In the genomic region with DNA sequence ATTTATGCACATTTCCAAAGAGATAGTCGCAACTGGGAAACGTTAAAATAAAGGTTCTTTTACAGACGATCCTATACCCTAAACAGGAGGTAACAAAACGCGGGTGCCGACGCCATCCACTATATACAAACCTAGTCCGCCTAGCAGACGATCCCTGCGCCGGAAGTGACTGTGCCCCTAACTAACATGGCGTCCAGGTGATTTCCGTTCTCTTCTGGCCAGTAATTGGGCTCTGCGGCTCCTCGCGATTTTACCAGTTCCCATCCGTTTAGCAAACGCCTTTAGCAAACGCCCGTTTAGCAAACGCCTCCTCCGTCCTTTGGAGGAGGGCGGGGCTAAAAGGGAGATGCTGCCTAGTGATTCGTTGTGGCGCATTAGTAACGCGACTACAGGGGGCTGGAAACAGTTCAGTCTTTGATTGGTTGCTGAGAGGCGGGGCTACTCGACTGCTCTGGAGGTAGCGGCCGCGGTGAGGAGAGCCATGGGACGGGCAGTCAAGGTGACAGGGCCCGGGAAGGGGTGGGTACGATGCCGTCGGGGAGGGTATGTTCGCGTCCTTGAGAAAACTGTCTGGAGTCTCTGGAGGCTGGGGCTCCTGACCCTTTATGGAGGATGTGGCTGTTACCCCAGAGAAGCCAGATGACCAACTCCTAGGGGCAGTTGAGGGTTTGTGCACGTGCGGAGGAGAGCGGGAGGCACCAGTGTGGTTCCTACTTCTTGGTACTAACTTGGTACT, we compare ENCODE assay signal across 1 cellular context.
TF ChIP-seq lines count a peak whose summit lies in the region.

TSS of gene LYRM7 (plus strand) at position 405 of the 736 bp plus-strand sequence. CDS start at position 482, 77 bp downstream.

TF ChIP-seq in GM12878, 131 proteins besides CTCF, POLR2A, EP300 and RAD21 (continued from another document and continues in another):
- TF ChIP-seq CUX1 (IDR thresholded peaks at IDR 0.05; ENCODE audit: insufficient replicate concordance, low read depth, low read length): no peak
- no peak for TF ChIP-seq ZNF274 (IDR thresholded peaks at IDR 0.05; ENCODE audit: insufficient read depth, insufficient read length)
- no peak for TF ChIP-seq ATF2 (IDR thresholded peaks at IDR 0.05; ENCODE audit: low read length)
- TF ChIP-seq CBX3 (IDR thresholded peaks at IDR 0.05; ENCODE audit: borderline replicate concordance, low read depth): no peak
- no peak for TF ChIP-seq FOS (IDR thresholded peaks at IDR 0.05; ENCODE audit: borderline replicate concordance, extremely low read depth, insufficient read length)
- peak; percentile 40; the same call in 2 of the 3 replicates for TF ChIP-seq POU2F2 (IDR thresholded peaks at IDR 0.05; ENCODE audit: borderline replicate concordance, low read depth, low read length)
- TF ChIP-seq ZNF207 (IDR thresholded peaks at IDR 0.05; ENCODE audit: borderline replicate concordance): no peak
- TF ChIP-seq ZNF384 (IDR thresholded peaks at IDR 0.05; ENCODE audit: borderline replicate concordance, low read depth, low read length): no peak
- peak; percentile 87 for TF ChIP-seq CBFB (IDR thresholded peaks at IDR 0.05; ENCODE audit: low read depth)
- peak; percentile 80 for TF ChIP-seq PKNOX1 (IDR thresholded peaks at IDR 0.05)
- peak; percentile 71; the same call in 1 of the 2 replicates for TF ChIP-seq SMAD5 (IDR thresholded peaks at IDR 0.05; ENCODE audit: low read depth)
- peak; percentile 62 for TF ChIP-seq MAX (IDR thresholded peaks at IDR 0.05; ENCODE audit: low read depth, low read length)
- no peak for TF ChIP-seq NR2C2 (IDR thresholded peaks at IDR 0.05; ENCODE audit: borderline replicate concordance, control insufficient read depth, insufficient read length, low read depth)
- TF ChIP-seq, protein P1, sequence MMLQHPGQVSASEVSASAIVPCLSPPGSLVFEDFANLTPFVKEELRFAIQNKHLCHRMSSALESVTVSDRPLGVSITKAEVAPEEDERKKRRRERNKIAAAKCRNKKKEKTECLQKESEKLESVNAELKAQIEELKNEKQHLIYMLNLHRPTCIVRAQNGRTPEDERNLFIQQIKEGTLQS (IDR thresholded peaks at IDR 0.05; ENCODE audit: borderline replicate concordance, extremely low read depth, low read depth, low read length): no peak
- TF ChIP-seq GABPA (IDR thresholded peaks at IDR 0.05; ENCODE audit: low read depth): peak; percentile 99
- TF ChIP-seq YY1 (IDR thresholded peaks at IDR 0.05; ENCODE audit: low read depth, low read length): peak; percentile 100
- TF ChIP-seq HSF1 (IDR thresholded peaks at IDR 0.05; ENCODE audit: low read depth, low read length): no peak
- TF ChIP-seq ASH2L (IDR thresholded peaks at IDR 0.05; ENCODE audit: borderline replicate concordance, low read depth): no peak
- no peak for TF ChIP-seq PAX5 (IDR thresholded peaks at IDR 0.05; ENCODE audit: borderline replicate concordance, low read depth, low read length)
- peak; percentile 5; the same call in 1 of the 2 replicates for TF ChIP-seq TCF12 (IDR thresholded peaks at IDR 0.05; ENCODE audit: low read depth, low read length)
- TF ChIP-seq RBBP5 (conservative IDR thresholded peaks at IDR 0.05): no peak
- TF ChIP-seq ZNF24 (IDR thresholded peaks at IDR 0.05): no peak
- no peak for TF ChIP-seq CBX5 (IDR thresholded peaks at IDR 0.05; ENCODE audit: low read depth)
- TF ChIP-seq TCF3 (IDR thresholded peaks at IDR 0.05; ENCODE audit: borderline replicate concordance, insufficient read depth, low read depth, low read length): no peak
- TF ChIP-seq ZNF687 (IDR thresholded peaks at IDR 0.05): no peak
- no peak for TF ChIP-seq CEBPB (IDR thresholded peaks at IDR 0.05; ENCODE audit: borderline replicate concordance in 1 of 2, low read depth in 2 of 2, low read length in 2 of 2)
- no peak for TF ChIP-seq IRF4 (IDR thresholded peaks at IDR 0.05; ENCODE audit: low read depth, low read length)
- no peak for TF ChIP-seq NFIC (IDR thresholded peaks at IDR 0.05; ENCODE audit: low read depth, low read length)
- peak; percentile 94 for TF ChIP-seq RCOR1 (conservative IDR thresholded peaks at IDR 0.05; ENCODE audit: low read depth, low read length)
- no peak for TF ChIP-seq SPI1 (IDR thresholded peaks at IDR 0.05; ENCODE audit: borderline replicate concordance, insufficient read depth, low read depth, low read length)
- no peak for TF ChIP-seq ZBTB4 (CRISPR knock-in tag; IDR thresholded peaks at IDR 0.05)
- peak; percentile 41; the same call in 1 of the 2 replicates for TF ChIP-seq MEF2A (IDR thresholded peaks at IDR 0.05; ENCODE audit: insufficient read depth, low read depth, low read length)
